ENCODE assay signal across 8 cellular contexts in the genomic region with DNA sequence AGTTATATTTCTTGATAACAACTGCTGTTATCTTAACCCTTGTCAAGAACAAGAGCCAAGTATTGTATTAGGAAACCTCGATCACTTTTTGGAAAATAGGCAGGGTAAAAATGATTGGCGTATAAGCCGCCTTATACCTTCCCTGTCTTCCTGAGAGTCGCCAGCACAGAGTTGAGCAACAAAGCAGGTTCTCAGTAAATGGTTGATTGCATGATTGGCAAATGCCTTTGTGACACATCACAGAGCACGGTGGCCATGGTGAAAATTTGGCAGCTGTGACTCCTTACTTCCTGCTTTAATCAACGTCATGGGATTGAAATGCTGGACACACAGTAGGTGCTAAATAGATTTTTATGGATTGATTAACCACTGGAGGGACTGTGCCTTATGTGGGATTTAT. TPM values are rescaled to one million over a fixed set of nuclear protein-coding genes. Genes with fewer than 3 reads are reported as not detected.
DNase-seq lines count a peak whose midpoint lies in the region; ATAC-seq and TF ChIP-seq lines count a peak whose summit lies in the region.

No MANE protein-coding gene starts in this region.

- 82% methylated on average over 4 of the region's 6 CpGs; no CpG with 5 or more reads in 1 of the 2 experiments for WGBS in IMR-90 (ENCODE audit: extremely low coverage in 2 of 2, insufficient read length in 1 of 2), 2 experiments
- 37 to 39% methylated on average over 6 of the region's 6 CpGs for WGBS in thyroid gland, 2 donors

- H3K4me3 ChIP-seq in IMR-90 (ENCODE audit: insufficient read depth, low read depth, low read length) = no peak overlapping the region
- H3K4me3 ChIP-seq in thyroid gland (replicated peaks in 1 of 3) = no peak overlapping the region

- in situ Hi-C loops in IMR-90 (cut with MboI; ENCODE audit: low sequenced_read_pairs) = loop anchor here (25.0 kb wide), 1 partner anchor 381 kb away; no protein-coding TSS in a partner anchor

- no peaks in the 10 kb centered on the region for H3K27me3 ChIP-seq in IMR-90 (ENCODE audit: control insufficient read depth, insufficient read depth, low read length)
- peaks cover 4% of the 10 kb centered on the region for H3K27me3 ChIP-seq in thyroid gland

- H3K18ac ChIP-seq in IMR-90 (ENCODE audit: low read depth, low read length) = peak overlapping the region; percentile 55; the same call in 1 of the 2 replicates

- DNase-seq in DMS153 (lab: John Stamatoyannopoulos, UW) (peak; percentile 90), IMR-90 (peak; percentile 77), SHP77 treated with DMSO at 0.1 percent for 48 hours (lab: John Stamatoyannopoulos, UW) (peak; percentile 59), fibroblast of peridontal ligament (ENCODE audit: extremely low read depth) (peak; percentile 45), thyroid gland (peak; percentile 65 to 81), posterior vena cava (ENCODE audit: low spot score) (no peak)
- no peak for DNase-seq in activated effector memory CD4-positive, alpha-beta T cell treated with Interleukin-2 at 50 U/mL for 16 hours

- 0 out of 2 replicates have a peak overlapping the region, but pooled peaks have one; percentile 64 for H4K91ac ChIP-seq in IMR-90 (ENCODE audit: insufficient read depth, low read depth, low read length)

- TF ChIP-seq POLR2A in IMR-90 (IDR thresholded peaks at IDR 0.05; ENCODE audit: low read depth, low read length) (no peak), thyroid gland (IDR thresholded peaks at IDR 0.05) (no peak)

- no peaks in the 10 kb centered on the region for H3K9me1 ChIP-seq in IMR-90 (ENCODE audit: insufficient read depth, low read length)

- H2BK15ac ChIP-seq in IMR-90 (ENCODE audit: low read depth, low read length) = no peak overlapping the region

- no TSS peak for BruUV-seq in IMR-90 (replicated peaks; lab: Mats Ljungman, UMichigan)

- H4K5ac ChIP-seq in IMR-90 (ENCODE audit: low read depth, low read length) = peak overlapping the region; percentile 4; the same call in 1 of the 2 replicates

- H4K20me1 ChIP-seq in IMR-90 (ENCODE audit: insufficient read depth, low read length) = peaks cover 1% of the 10 kb centered on the region; the same call in 1 of the 2 replicates

- H3K23ac ChIP-seq in IMR-90 (ENCODE audit: low read depth, low read length) = no peak overlapping the region

- dilution Hi-C loops in IMR-90 (cut with HindIII; ENCODE audit: low sequenced_read_pairs, unreplicated experiment) = no loop called here

- intact Hi-C loops in IMR-90 (cut with micrococcal nuclease) = no loop called here
- intact Hi-C loops in thyroid gland (cut with DNase I) = no loop called here
- intact Hi-C loops in posterior vena cava (cut with DNase I) = no loop called here

- H3K9me3 ChIP-seq in IMR-90 (ENCODE audit: control insufficient read depth, insufficient read depth, low read length) = no peaks in the 10 kb centered on the region
- H3K9me3 ChIP-seq in thyroid gland = no peaks in the 10 kb centered on the region

- peak overlapping the region; percentile 12; the same call in 1 of the 2 replicates for H2BK20ac ChIP-seq in IMR-90 (ENCODE audit: low read depth, low read length)

- TF ChIP-seq CTCF in IMR-90 (conservative IDR thresholded peaks at IDR 0.05; ENCODE audit: low read depth, low read length) = no peak
- TF ChIP-seq CTCF in thyroid gland (IDR thresholded peaks at IDR 0.05) = no peak

- peak overlapping the region; percentile 48 for H2AK5ac ChIP-seq in IMR-90 (ENCODE audit: low read depth, low read length)

- CTCF ChIA-PET in IMR-90 (lab: Yijun Ruan, JAX) = no interaction called here

- TF ChIP-seq RAD21 in IMR-90 (IDR thresholded peaks at IDR 0.05; ENCODE audit: low read length) = no peak

- H3K14ac ChIP-seq in IMR-90 (replicated peaks; ENCODE audit: low read depth, low read length) = peak overlapping the region; percentile 30; the same call in 1 of the 2 replicates

- H3K27ac ChIP-seq in IMR-90 (ENCODE audit: insufficient read depth, low read length) (no peak overlapping the region), thyroid gland (no peak overlapping the region)

- peaks cover 0 to under 1% of the 10 kb centered on the region in 2 experiments; a peak in 1 of 4 replicates for H3K79me1 ChIP-seq in IMR-90 (ENCODE audit: low read depth in 1 of 2, low read length in 2 of 2)

- H4K8ac ChIP-seq in IMR-90 (ENCODE audit: low read depth in 2 of 2, low read length in 2 of 2) = 0 out of 4 replicates have a peak overlapping the region, but pooled peaks of 1 of the 2 experiments have one; percentile 39

- H2AFZ ChIP-seq in IMR-90 (replicated peaks; ENCODE audit: low read length, poor library complexity) = no peak overlapping the region

- POLR2A ChIA-PET in IMR-90 (lab: Charles Lee; ENCODE audit: unreplicated experiment) = no interaction called here

- no peak overlapping the region for H2BK120ac ChIP-seq in IMR-90 (ENCODE audit: low read depth, low read length)

- no peak overlapping the region for H3K4ac ChIP-seq in IMR-90 (ENCODE audit: low read depth, low read length)

- no peak overlapping the region for H3K9ac ChIP-seq in IMR-90 (ENCODE audit: low read depth, low read length)

- ATAC-seq in IMR-90 (ENCODE audit: low read depth) (no peak), GM18517 (IDR thresholded peaks at IDR 0.05; ENCODE audit: unreplicated experiment) (no peak)

- no peak overlapping the region for H3K56ac ChIP-seq in IMR-90 (ENCODE audit: extremely low read depth, insufficient read depth, low read length)

- no peak overlapping the region for H3K4me2 ChIP-seq in IMR-90 (ENCODE audit: low read depth, low read length)

- H2AK9ac ChIP-seq in IMR-90 (replicated peaks; ENCODE audit: low read depth, low read length, poor library complexity) = no peak overlapping the region

- peaks cover 2% of the 10 kb centered on the region for H3K4me1 ChIP-seq in IMR-90 (ENCODE audit: control insufficient read depth, insufficient read depth, low read length)
- peaks cover 4 to 12% of the 10 kb centered on the region in 2 donors for H3K4me1 ChIP-seq in thyroid gland

- H3K36me3 ChIP-seq in IMR-90 (ENCODE audit: control insufficient read depth, insufficient read depth, low read length) (no peaks in the 10 kb centered on the region), thyroid gland (no peaks in the 10 kb centered on the region)

- no peak overlapping the region for H2BK5ac ChIP-seq in IMR-90 (ENCODE audit: low read depth, low read length, poor library complexity, severe bottlenecking)

TF ChIP-seq in IMR-90, 13 proteins besides CTCF, POLR2A, EP300 and RAD21:
- TF ChIP-seq FOS (IDR thresholded peaks at IDR 0.05; ENCODE audit: low read depth, low read length) = no peak
- TF ChIP-seq CEBPB (IDR thresholded peaks at IDR 0.05; ENCODE audit: low read depth, low read length) = peak; percentile 95

RNA-seq across cellular contexts. Expression of a gene that starts 3.9 kb away (rescaled TPM):
- total RNA-seq in IMR-90 (2012; rRNA removed) (2.0 and 2.5 TPM in 2 replicates), thyroid gland (1 to 10 TPM; 2.2 to 3.3 (median 2.7) TPM), posterior vena cava (10 to 100 TPM in 1 of 2 donors, 1 to 10 TPM in 1; 9.9 to 10.6 TPM)
- polyA plus RNA-seq in IMR-90 (2012; rRNA removed) = 7.9 and 8.0 TPM in 2 replicates
- 3.8 and 7.2 TPM in 2 replicates for polyA plus RNA-seq in IMR-90 (2012; cell fraction: cytosol; rRNA removed)
- 41.4 and 50.7 TPM in 2 replicates for polyA plus RNA-seq in IMR-90 (2012; cell fraction: nucleus; rRNA removed; ENCODE audit: low replicate concordance)

Comparison
In these comparisons a context has a peak if more than half of its experiments do, and no peak if none do; other contexts are left out.
1. DNase-seq: peak in DMS153 (single experiment), IMR-90 (single experiment), SHP77 treated with DMSO at 0.1 percent for 48 hours (single experiment), fibroblast of peridontal ligament (single experiment) and thyroid gland (2 of 2); none in activated effector memory CD4-positive, alpha-beta T cell treated with Interleukin-2 at 50 U/mL for 16 hours (single experiment) and posterior vena cava (single experiment).